In the genomic region with DNA sequence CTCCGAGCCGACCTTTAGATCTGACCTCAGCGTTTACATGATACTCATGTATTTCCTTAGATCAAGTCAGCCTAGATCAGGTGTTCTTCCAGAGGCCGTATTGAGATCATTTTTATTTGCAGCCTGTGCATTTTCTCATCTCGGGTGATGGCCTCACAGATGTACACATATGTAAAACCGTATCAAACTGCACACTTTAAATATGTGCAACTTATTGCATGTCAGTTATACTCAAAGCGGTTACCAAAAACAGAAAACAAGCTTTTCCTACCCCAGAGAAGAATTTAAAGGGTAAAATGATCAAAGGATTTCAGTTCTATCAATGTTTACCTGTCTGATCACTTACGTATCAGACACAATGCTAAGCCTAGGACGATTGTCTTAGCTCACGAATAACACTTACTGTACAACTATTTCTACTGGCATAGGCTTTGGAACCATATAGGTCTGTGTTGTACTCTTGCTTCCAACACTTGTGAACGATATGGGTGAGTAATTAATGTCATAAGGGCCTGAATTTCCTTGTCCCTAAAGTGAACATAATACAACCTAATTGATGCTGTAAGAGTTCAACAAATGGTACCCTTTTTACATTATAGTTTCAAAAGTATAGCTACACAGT, we compare ENCODE assay signal across 8 cellular contexts.
A peak's percentile ranks its signal among the peaks of the same experiment; 100 is the strongest.
DNase-seq lines count a peak whose midpoint lies in the region; ATAC-seq, FAIRE-seq and TF ChIP-seq lines count a peak whose summit lies in the region.

No MANE protein-coding gene starts in this region.

- H3K27me3 ChIP-seq in neuron (ENCODE audit: insufficient read depth, low read length): no peaks in the 10 kb centered on the region

- no peaks in the 10 kb centered on the region for H3K27me3 Mint-ChIP-seq in effector memory CD8-positive, alpha-beta T cell

- peak; percentile 48 for DNase-seq in NCI-H2029 treated with DMSO at 0.1 percent for 48 hours (lab: John Stamatoyannopoulos, UW)
- DNase-seq in NCI-H2029 (lab: John Stamatoyannopoulos, UW): no peak
- peak; percentile 20 for DNase-seq in NCI-H69 (lab: John Stamatoyannopoulos, UW)
- DNase-seq in effector memory CD8-positive, alpha-beta T cell: no peak
- no peak for DNase-seq in D721Med (ENCODE audit: insufficient read length, low spot score)
- no peak for DNase-seq in COLO668 (lab: John Stamatoyannopoulos, UW; ENCODE audit: unreplicated experiment)

- peaks cover 17% of the 10 kb centered on the region for H3K4me1 ChIP-seq in neuron (ENCODE audit: insufficient read depth, low read length)

- H3K4me3 ChIP-seq in neuron (ENCODE audit: low read length): peak overlapping the region; percentile 85

- FAIRE-seq in D721Med (lab: Jason Lieb, UNC): no peak

- H3K36me3 ChIP-seq in neuron (ENCODE audit: insufficient read depth, low read length): peaks cover 26% of the 10 kb centered on the region

- peak; percentile 60 for ATAC-seq in effector memory CD8-positive, alpha-beta T cell (replicated peaks)
- ATAC-seq in HG03095 (IDR thresholded peaks at IDR 0.05; ENCODE audit: unreplicated experiment): no peak

- peak overlapping the region; percentile 91 for H2AFZ ChIP-seq in neuron (ENCODE audit: low read depth, low read length)

- H3K27ac Mint-ChIP-seq in effector memory CD8-positive, alpha-beta T cell: peak overlapping the region; percentile 92 to 98

- H3K36me3 Mint-ChIP-seq in effector memory CD8-positive, alpha-beta T cell (ENCODE audit: insufficient read depth): peaks cover 36% of the 10 kb centered on the region

- no peak for TF ChIP-seq CTCF in D721Med (IDR thresholded peaks at IDR 0.05; ENCODE audit: insufficient read depth, missing control alignments)

- H3K9me3 ChIP-seq in neuron (ENCODE audit: low read length): no peaks in the 10 kb centered on the region

- peaks cover 27 to 54% of the 10 kb centered on the region in 2 donors for H3K4me1 Mint-ChIP-seq in effector memory CD8-positive, alpha-beta T cell (ENCODE audit: low read depth in 2 of 2)

- no peaks in the 10 kb centered on the region for H3K9me3 Mint-ChIP-seq in effector memory CD8-positive, alpha-beta T cell

- H3K4me3 Mint-ChIP-seq in effector memory CD8-positive, alpha-beta T cell: peak overlapping the region; percentile 91 to 93

Comparison
In these comparisons a context has a peak if more than half of its experiments do, and no peak if none do; other contexts are left out.
1. DNase-seq: peak in NCI-H2029 treated with DMSO at 0.1 percent for 48 hours (single experiment) and NCI-H69 (single experiment); none in NCI-H2029 (single experiment), effector memory CD8-positive, alpha-beta T cell (0 of 3), D721Med (single experiment) and COLO668 (single experiment).